ENCODE assay signal across 23 cellular contexts in genomic region chr15:71649894-71650293, GRCh38.
A peak's percentile ranks its signal among the peaks of the same experiment; 100 is the strongest.
DNase-seq lines count a peak whose midpoint lies in the region; ATAC-seq and TF ChIP-seq lines count a peak whose summit lies in the region.
"Had no signal": no experiment of that assay in that cellular context is flagged by ENCODE, and none has a peak within 500 bp of the region (broad histone marks: within the 10 kb centered on the region; RNA-seq: fewer than 3 reads in every experiment).

No MANE protein-coding gene starts in this region.

- H3K9me2 ChIP-seq in GM23248 (ENCODE audit: insufficient read depth): no peaks in the 10 kb centered on the region

- H3K4me3 Mint-ChIP-seq in effector memory CD8-positive, alpha-beta T cell: no peak overlapping the region
- no peak overlapping the region for H3K4me3 Mint-ChIP-seq in activated naive CD8-positive, alpha-beta T cell treated with anti-CD3 and anti-CD28 coated beads for 36 hours
- H3K4me3 Mint-ChIP-seq: activated CD4-positive, alpha-beta T cell treated with anti-CD3 and anti-CD28 coated beads for 36 hours; brain; natural killer cell; stimulated activated memory B cell treated with anti-CD40 and anti-IgM and Interleukin-4, amounts not matched to agents 10 μg/mL and 1 μg/mL and 100 μg/mL, for 72 hours had no signal

- intact Hi-C loops in colonic mucosa (cut with DNase I): loop anchor here (5.0 to 10.0 kb wide), 2 partner anchors 75 to 203 kb away; no protein-coding TSS in a partner anchor

- no peak for TF ChIP-seq CTCF in colonic mucosa (IDR thresholded peaks at IDR 0.05)

- H3K9me3 ChIP-seq in GM23248 (ENCODE audit: low read depth) (no peaks in the 10 kb centered on the region), colonic mucosa (no peaks in the 10 kb centered on the region), mucosa of rectum (ENCODE audit: control insufficient read depth in 2 of 2, low read length in 2 of 2) (no peaks in the 10 kb centered on the region)
- H3K9me3 ChIP-seq: pancreas, testis had no signal

- no peaks in the 10 kb centered on the region for H3K79me2 ChIP-seq in GM23248 (ENCODE audit: insufficient read depth)

- H3K27me3 Mint-ChIP-seq in effector memory CD8-positive, alpha-beta T cell: peaks cover 27% of the 10 kb centered on the region in 2 donors
- peaks cover 13% of the 10 kb centered on the region for H3K27me3 Mint-ChIP-seq in activated naive CD8-positive, alpha-beta T cell treated with anti-CD3 and anti-CD28 coated beads for 36 hours

- no peak overlapping the region for H3K4me2 ChIP-seq in GM23248 (ENCODE audit: unreplicated experiment)

- H3K4me1 ChIP-seq in GM23248 (ENCODE audit: insufficient read depth) (peaks cover 19% of the 10 kb centered on the region), colonic mucosa (no peaks in the 10 kb centered on the region), mucosa of rectum (ENCODE audit: control insufficient read depth in 2 of 2, insufficient read depth in 2 of 2, low read length in 2 of 2) (peaks cover 0 to 5% of the 10 kb centered on the region in 2 donors)
- H3K4me1 ChIP-seq: testis had no signal

- ATAC-seq in effector memory CD8-positive, alpha-beta T cell (replicated peaks): no peak
- ATAC-seq: activated CD4-positive, alpha-beta T cell treated with anti-CD3 and anti-CD28 coated beads for 36 hours; natural killer cell; pancreas; stimulated activated memory B cell treated with anti-CD40 and anti-IgM and Interleukin-4, amounts not matched to agents 10 μg/mL and 1 μg/mL and 100 μg/mL, for 72 hours had no signal

- in situ Hi-C loops in GM23248 (cut with MboI): loop anchor here (10.0 kb wide), 1 partner anchor 195 kb away; no protein-coding TSS in a partner anchor

- H3K27me3 ChIP-seq in GM23248 (replicated peaks; ENCODE audit: insufficient read depth): no peaks in the 10 kb centered on the region
- H3K27me3 ChIP-seq in colonic mucosa: no peaks in the 10 kb centered on the region
- H3K27me3 ChIP-seq in mucosa of rectum (ENCODE audit: control insufficient read depth in 2 of 2, insufficient read depth in 2 of 2, low read length in 2 of 2): no peaks in the 10 kb centered on the region
- H3K27me3 ChIP-seq: pancreas, testis had no signal

- no peak overlapping the region for H2AFZ ChIP-seq in GM23248

- DNase-seq in GM23248 (peak; percentile 11), NCI-H774 (lab: John Stamatoyannopoulos, UW) (peak; percentile 34), colonic mucosa (peak; percentile 33), inferior parietal cortex (ENCODE audit: extremely low spot score) (no peak)
- no peak for DNase-seq in effector memory CD8-positive, alpha-beta T cell
- no peak for DNase-seq in activated naive CD8-positive, alpha-beta T cell treated with anti-CD3 and anti-CD28 coated beads for 36 hours
- DNase-seq: activated CD4-positive, alpha-beta T cell treated with anti-CD3 and anti-CD28 coated beads for 36 hours; GF-D8; hippocampal formation; Karpas-422; kidney; mesenchymal stem cell; natural killer cell; NCI-H526; pancreas; SHP77; stimulated activated CD4-positive, alpha-beta T cell treated with anti-CD3 and anti-CD28 coated beads, Interleukin-1b, Interleukin-23, amount 100 ng/mL, for 48 hours; T-helper 1 cell; testis had no signal

- peaks cover 16% of the 10 kb centered on the region; the same call in 1 of the 2 replicates for H3F3A ChIP-seq in GM23248 (ENCODE audit: insufficient read depth)

- H3K9ac ChIP-seq in GM23248 (no peak overlapping the region), colonic mucosa (ENCODE audit: low read depth in 2 of 2, low read length in 2 of 2) (no peak overlapping the region), mucosa of rectum (ENCODE audit: low read depth in 1 of 2, low read length in 2 of 2) (no peak overlapping the region)

- WGBS in GM23248 (ENCODE audit: low coverage in 1 of 2, low lambda C conversion rate in 2 of 2, missing lambda C conversion rate in 2 of 2), 2 experiments: 64 to 72% methylated on average over 3 of the region's 3 CpGs

- H3K36me3 ChIP-seq in GM23248 (ENCODE audit: low read depth) (no peaks in the 10 kb centered on the region), colonic mucosa (no peaks in the 10 kb centered on the region), mucosa of rectum (ENCODE audit: control insufficient read depth in 2 of 2, insufficient read depth in 2 of 2, low read length in 2 of 2) (no peaks in the 10 kb centered on the region)
- H3K36me3 ChIP-seq: pancreas had no signal

- H3K4me1 Mint-ChIP-seq in effector memory CD8-positive, alpha-beta T cell (ENCODE audit: low read depth in 2 of 2): no peaks in the 10 kb centered on the region
- no peaks in the 10 kb centered on the region for H3K4me1 Mint-ChIP-seq in activated naive CD8-positive, alpha-beta T cell treated with anti-CD3 and anti-CD28 coated beads for 36 hours
- H3K4me1 Mint-ChIP-seq: activated CD4-positive, alpha-beta T cell treated with anti-CD3 and anti-CD28 coated beads for 36 hours; natural killer cell; stimulated activated memory B cell treated with anti-CD40 and anti-IgM and Interleukin-4, amounts not matched to agents 10 μg/mL and 1 μg/mL and 100 μg/mL, for 72 hours had no signal

- no peaks in the 10 kb centered on the region for H3K9me3 Mint-ChIP-seq in effector memory CD8-positive, alpha-beta T cell
- H3K9me3 Mint-ChIP-seq in activated naive CD8-positive, alpha-beta T cell treated with anti-CD3 and anti-CD28 coated beads for 36 hours: peaks cover 3% of the 10 kb centered on the region
- H3K9me3 Mint-ChIP-seq: brain, natural killer cell had no signal

- no peak overlapping the region for H3K27ac Mint-ChIP-seq in effector memory CD8-positive, alpha-beta T cell
- H3K27ac Mint-ChIP-seq in activated naive CD8-positive, alpha-beta T cell treated with anti-CD3 and anti-CD28 coated beads for 36 hours: no peak overlapping the region
- H3K27ac Mint-ChIP-seq: activated CD4-positive, alpha-beta T cell treated with anti-CD3 and anti-CD28 coated beads for 36 hours; brain; natural killer cell; stimulated activated memory B cell treated with anti-CD40 and anti-IgM and Interleukin-4, amounts not matched to agents 10 μg/mL and 1 μg/mL and 100 μg/mL, for 72 hours had no signal

- H3K4me3 ChIP-seq in GM23248 (no peak overlapping the region), colonic mucosa (no peak overlapping the region), mucosa of rectum (ENCODE audit: low read length in 2 of 2) (no peak overlapping the region)
- H3K4me3 ChIP-seq: coronary artery, pancreas, testis had no signal

- H4K20me1 ChIP-seq in GM23248 (ENCODE audit: insufficient read depth): no peaks in the 10 kb centered on the region

- H3K36me3 Mint-ChIP-seq in effector memory CD8-positive, alpha-beta T cell (ENCODE audit: insufficient read depth): no peaks in the 10 kb centered on the region
- H3K36me3 Mint-ChIP-seq in activated naive CD8-positive, alpha-beta T cell treated with anti-CD3 and anti-CD28 coated beads for 36 hours: no peaks in the 10 kb centered on the region
- H3K36me3 Mint-ChIP-seq: brain; natural killer cell; stimulated activated memory B cell treated with anti-CD40 and anti-IgM and Interleukin-4, amounts not matched to agents 10 μg/mL and 1 μg/mL and 100 μg/mL, for 72 hours had no signal

- H3K27ac ChIP-seq in GM23248 (no peak overlapping the region), colonic mucosa (peak overlapping the region; percentile 61), mucosa of rectum (ENCODE audit: low read depth in 2 of 2, low read length in 2 of 2) (peak overlapping the region; percentile 10 to 57)
- H3K27ac ChIP-seq: coronary artery, pancreas, testis had no signal

Comparison
In these comparisons a context has a peak if more than half of its experiments do, and no peak if none do; other contexts are left out.
1. DNase-seq: peak in GM23248 (single experiment), NCI-H774 (single experiment) and colonic mucosa (single experiment); none in inferior parietal cortex (single experiment), effector memory CD8-positive, alpha-beta T cell (0 of 3) and activated naive CD8-positive, alpha-beta T cell treated with anti-CD3 and anti-CD28 coated beads for 36 hours (single experiment).